ENCODE assay signal across 10 cellular contexts in the genomic region with DNA sequence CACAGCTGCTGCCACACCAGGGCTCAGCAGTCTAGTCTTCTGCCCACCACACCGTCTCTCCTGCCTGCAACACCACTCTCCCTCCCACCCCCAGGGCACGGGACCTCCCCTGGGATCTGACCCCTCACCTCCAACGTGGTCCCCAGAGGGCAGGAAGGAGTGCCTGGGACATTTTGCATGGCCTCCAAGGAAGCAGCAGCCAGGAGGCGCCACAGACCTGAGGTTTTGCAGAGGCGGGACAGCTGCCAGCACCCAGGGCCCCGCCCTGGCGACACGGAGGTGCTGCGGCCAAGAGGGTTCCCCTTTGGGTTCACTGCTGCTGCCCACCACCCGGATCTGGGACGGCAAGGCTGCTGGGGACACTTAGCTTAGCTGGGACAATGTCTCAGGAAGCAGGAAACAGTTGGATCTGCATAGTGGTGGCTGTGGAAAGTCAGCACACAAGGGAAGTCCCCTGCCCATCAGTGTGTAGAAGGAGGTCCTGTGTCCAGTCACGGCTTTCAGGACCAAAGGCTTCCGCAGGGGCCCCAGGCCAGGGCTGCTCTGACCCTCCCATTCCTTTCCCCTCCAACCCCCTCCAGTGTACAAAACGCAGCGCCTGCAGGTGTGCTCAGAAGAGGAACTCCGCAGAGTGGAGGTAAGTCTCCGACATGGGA. TPM values are rescaled to one million over a fixed set of nuclear protein-coding genes. Genes with fewer than 3 reads are reported as not detected.
DNase-seq lines count a peak whose midpoint lies in the region; ATAC-seq, FAIRE-seq and TF ChIP-seq lines count a peak whose summit lies in the region.
"Had no signal": no experiment of that assay in that cellular context is flagged by ENCODE, and none has a peak within 500 bp of the region (broad histone marks: within the 10 kb centered on the region; RNA-seq: fewer than 3 reads in every experiment).

No MANE protein-coding gene starts in this region.

- no peak overlapping the region for H3K27ac Mint-ChIP-seq in activated naive CD8-positive, alpha-beta T cell treated with anti-CD3 and anti-CD28 coated beads for 36 hours
- no peak overlapping the region for H3K27ac Mint-ChIP-seq in naive thymus-derived CD8-positive, alpha-beta T cell

- H3K27me3 Mint-ChIP-seq in activated naive CD8-positive, alpha-beta T cell treated with anti-CD3 and anti-CD28 coated beads for 36 hours = peaks cover 70% of the 10 kb centered on the region
- H3K27me3 Mint-ChIP-seq in naive thymus-derived CD8-positive, alpha-beta T cell = peaks cover 10 to 62% (median 39%) of the 10 kb centered on the region in 5 donors

- H3K9me3 Mint-ChIP-seq in activated naive CD8-positive, alpha-beta T cell treated with anti-CD3 and anti-CD28 coated beads for 36 hours = no peaks in the 10 kb centered on the region
- H3K9me3 Mint-ChIP-seq in naive thymus-derived CD8-positive, alpha-beta T cell = no peaks in the 10 kb centered on the region

- TF ChIP-seq POLR2A in GM12891 (IDR thresholded peaks at IDR 0.05; ENCODE audit: low read depth, low read length) = no peak

- peak; percentile 38 for DNase-seq in COLO668 (lab: John Stamatoyannopoulos, UW; ENCODE audit: unreplicated experiment)
- peak; percentile 59 for DNase-seq in HuH-7.5 (ENCODE audit: low spot score)
- DNase-seq in activated naive CD8-positive, alpha-beta T cell treated with anti-CD3 and anti-CD28 coated beads for 36 hours = peak; percentile 54
- DNase-seq in naive thymus-derived CD8-positive, alpha-beta T cell = peak in 6 of 10 donors; percentile 15 to 36 (median 24)
- no peak for DNase-seq in EL
- no peak for DNase-seq in NCI-H82 treated with DMSO at 0.1 percent for 48 hours (lab: John Stamatoyannopoulos, UW; ENCODE audit: unreplicated experiment)
- DNase-seq in NCI-H2107 (lab: John Stamatoyannopoulos, UW) = no peak
- DNase-seq in GM12891 (ENCODE audit: insufficient read length, low spot score) = no peak
- DNase-seq: SHP77 treated with DMSO at 0.1 percent for 48 hours had no signal

- no peak for FAIRE-seq in GM12891 (lab: Jason Lieb, UNC)

- peaks cover 15% of the 10 kb centered on the region for H3K4me1 Mint-ChIP-seq in activated naive CD8-positive, alpha-beta T cell treated with anti-CD3 and anti-CD28 coated beads for 36 hours
- peaks cover 7 to 33% (median 15%) of the 10 kb centered on the region in 4 donors for H3K4me1 Mint-ChIP-seq in naive thymus-derived CD8-positive, alpha-beta T cell

- H3K36me3 Mint-ChIP-seq in activated naive CD8-positive, alpha-beta T cell treated with anti-CD3 and anti-CD28 coated beads for 36 hours = no peaks in the 10 kb centered on the region
- H3K36me3 Mint-ChIP-seq in naive thymus-derived CD8-positive, alpha-beta T cell = no peaks in the 10 kb centered on the region

- no peak overlapping the region for H3K4me3 Mint-ChIP-seq in activated naive CD8-positive, alpha-beta T cell treated with anti-CD3 and anti-CD28 coated beads for 36 hours
- no peak overlapping the region for H3K4me3 Mint-ChIP-seq in naive thymus-derived CD8-positive, alpha-beta T cell

- peak; percentile 53 to 63 for ATAC-seq in naive thymus-derived CD8-positive, alpha-beta T cell

- POLR2A ChIA-PET in naive thymus-derived CD8-positive, alpha-beta T cell (lab: Charles Lee) = no interaction called here

TF ChIP-seq in GM12891, 5 proteins besides CTCF, POLR2A, EP300 and RAD21:
- TF ChIP-seq SPI1 (IDR thresholded peaks at IDR 0.05; ENCODE audit: low read depth, low read length) (no peak), PAX5 (IDR thresholded peaks at IDR 0.05; ENCODE audit: insufficient read depth, low read length, severe bottlenecking) (no peak), POLR2AphosphoS5 (IDR thresholded peaks at IDR 0.05; ENCODE audit: low read depth, low read length) (no peak), TAF1 (IDR thresholded peaks at IDR 0.05; ENCODE audit: low read depth, low read length) (no peak), POU2F2 (IDR thresholded peaks at IDR 0.05; ENCODE audit: low read depth, low read length) (no peak)

RNA-seq across cellular contexts. Expression of a gene that starts 13.8 kb away (rescaled TPM):
- total RNA-seq in activated naive CD8-positive, alpha-beta T cell treated with anti-CD3 and anti-CD28 coated beads for 36 hours = not detected
- total RNA-seq in naive thymus-derived CD8-positive, alpha-beta T cell = not detected
- polyA plus RNA-seq in naive thymus-derived CD8-positive, alpha-beta T cell = not detected
- not detected for polyA plus RNA-seq in GM12891 (2012; ENCODE audit: low read depth, missing spikeins)
- total RNA-seq: liver had no signal
- polyA plus RNA-seq: liver had no signal

Comparison
In these comparisons a context has a peak if more than half of its experiments do, and no peak if none do; other contexts are left out.
1. DNase-seq: peak in COLO668 (single experiment), HuH-7.5 (single experiment), activated naive CD8-positive, alpha-beta T cell treated with anti-CD3 and anti-CD28 coated beads for 36 hours (single experiment) and naive thymus-derived CD8-positive, alpha-beta T cell (6 of 10); none in EL (single experiment), NCI-H82 treated with DMSO at 0.1 percent for 48 hours (single experiment), NCI-H2107 (single experiment) and GM12891 (single experiment).